ENCODE assay signal across 1 cellular context in the genomic region with DNA sequence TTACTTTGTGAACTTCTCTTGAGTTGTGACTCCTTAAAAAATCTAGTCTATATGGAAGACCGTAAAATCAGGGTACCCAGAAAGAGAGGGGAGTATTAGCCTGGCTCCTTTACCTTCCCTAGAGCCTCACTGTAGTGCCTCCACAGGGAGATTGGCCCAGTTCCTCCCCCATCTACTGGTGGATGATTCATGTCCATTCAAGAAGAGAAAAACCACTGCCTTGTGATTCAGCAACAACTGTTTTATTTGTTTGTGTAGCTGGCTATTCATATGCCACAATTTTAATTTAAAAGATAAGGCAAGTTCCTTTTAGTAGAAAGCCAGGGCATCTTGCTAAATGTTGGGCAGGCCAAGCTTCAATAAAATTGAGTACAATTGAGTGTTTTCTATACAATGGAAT.
A peak's percentile ranks its signal among the peaks of the same experiment; 100 is the strongest.
TF ChIP-seq lines count a peak whose summit lies in the region.

No MANE protein-coding gene starts in this region.

TF ChIP-seq in SK-N-SH, 30 proteins besides CTCF, POLR2A, EP300 and RAD21 (continued from another document):
- TF ChIP-seq, protein P1, sequence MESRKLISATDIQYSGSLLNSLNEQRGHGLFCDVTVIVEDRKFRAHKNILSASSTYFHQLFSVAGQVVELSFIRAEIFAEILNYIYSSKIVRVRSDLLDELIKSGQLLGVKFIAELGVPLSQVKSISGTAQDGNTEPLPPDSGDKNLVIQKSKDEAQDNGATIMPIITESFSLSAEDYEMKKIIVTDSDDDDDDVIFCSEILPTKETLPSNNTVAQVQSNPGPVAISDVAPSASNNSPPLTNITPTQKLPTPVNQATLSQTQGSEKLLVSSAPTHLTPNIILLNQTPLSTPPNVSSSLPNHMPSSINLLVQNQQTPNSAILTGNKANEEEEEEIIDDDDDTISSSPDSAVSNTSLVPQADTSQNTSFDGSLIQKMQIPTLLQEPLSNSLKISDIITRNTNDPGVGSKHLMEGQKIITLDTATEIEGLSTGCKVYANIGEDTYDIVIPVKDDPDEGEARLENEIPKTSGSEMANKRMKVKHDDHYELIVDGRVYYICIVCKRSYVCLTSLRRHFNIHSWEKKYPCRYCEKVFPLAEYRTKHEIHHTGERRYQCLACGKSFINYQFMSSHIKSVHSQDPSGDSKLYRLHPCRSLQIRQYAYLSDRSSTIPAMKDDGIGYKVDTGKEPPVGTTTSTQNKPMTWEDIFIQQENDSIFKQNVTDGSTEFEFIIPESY (IDR thresholded peaks at IDR 0.05; ENCODE audit: borderline replicate concordance, low read depth) = peak; percentile 18; the same call in 1 of the 2 replicates
- TF ChIP-seq, protein P2, sequence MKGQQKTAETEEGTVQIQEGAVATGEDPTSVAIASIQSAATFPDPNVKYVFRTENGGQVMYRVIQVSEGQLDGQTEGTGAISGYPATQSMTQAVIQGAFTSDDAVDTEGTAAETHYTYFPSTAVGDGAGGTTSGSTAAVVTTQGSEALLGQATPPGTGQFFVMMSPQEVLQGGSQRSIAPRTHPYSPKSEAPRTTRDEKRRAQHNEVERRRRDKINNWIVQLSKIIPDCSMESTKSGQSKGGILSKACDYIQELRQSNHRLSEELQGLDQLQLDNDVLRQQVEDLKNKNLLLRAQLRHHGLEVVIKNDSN (IDR thresholded peaks at IDR 0.05; ENCODE audit: borderline replicate concordance, low read depth) = no peak
- TF ChIP-seq CHD2 (IDR thresholded peaks at IDR 0.05; ENCODE audit: low read length, partially characterized antibody) (no peak), ELF1 (IDR thresholded peaks at IDR 0.05) (no peak), SMC3 (IDR thresholded peaks at IDR 0.05; ENCODE audit: low read depth, low read length) (no peak), TEAD4 (IDR thresholded peaks at IDR 0.05; ENCODE audit: borderline replicate concordance, insufficient read depth) (no peak), FOXM1 (IDR thresholded peaks at IDR 0.05; ENCODE audit: low read depth) (0 out of 2 replicates have a peak, but pooled peaks have one; percentile 31), POLR2AphosphoS5 (IDR thresholded peaks at IDR 0.05; ENCODE audit: low read depth, low read length) (no peak)
TF ChIP-seq in SK-N-SH: peak in this region for 7.
